ENCODE assay signal across 9 cellular contexts in genomic region chr11:10605941-10606381, GRCh38. TPM values are rescaled to one million over a fixed set of nuclear protein-coding genes. Genes with fewer than 3 reads are reported as not detected.
DNase-seq lines count a peak whose midpoint lies in the region; ATAC-seq and TF ChIP-seq lines count a peak whose summit lies in the region.
"Had no signal": no experiment of that assay in that cellular context is flagged by ENCODE, and none has a peak within 500 bp of the region (broad histone marks: within the 10 kb centered on the region; RNA-seq: fewer than 3 reads in every experiment).

No MANE protein-coding gene starts in this region.

- no peak for ATAC-seq in stimulated activated effector memory CD8-positive, alpha-beta T cell treated with anti-CD3 and anti-CD28 coated beads, Interleukin-12 subunit alpha, Interleukin-12 subunit beta, amount 100 ng/mL, for 72 hours
- no peak for ATAC-seq in HG03095 (IDR thresholded peaks at IDR 0.05; ENCODE audit: unreplicated experiment)
- no peak for ATAC-seq in HG02642 (IDR thresholded peaks at IDR 0.05; ENCODE audit: poor library complexity, unreplicated experiment)

- in situ Hi-C loops in brain microvascular endothelial cell (cut with HindIII; ENCODE audit: low pct_ligation_motif_present, low sequenced_read_pairs), result no loop called here

- H3K4me1 Mint-ChIP-seq in HFFc6 (ENCODE audit: low read depth), result peaks cover 29% of the 10 kb centered on the region
- H3K4me1 Mint-ChIP-seq in stimulated activated effector memory CD8-positive, alpha-beta T cell treated with anti-CD3 and anti-CD28 coated beads, Interleukin-12 subunit alpha, Interleukin-12 subunit beta, amount 100 ng/mL, for 72 hours, result peaks cover 7% of the 10 kb centered on the region
- H3K4me1 Mint-ChIP-seq: activated naive CD4-positive, alpha-beta T cell treated with anti-CD3 and anti-CD28 coated beads, Interleukin-2, amount 50 U/mL, for 24 hours had no signal

- H3K36me3 ChIP-seq in brain microvascular endothelial cell (replicated peaks), result no peaks in the 10 kb centered on the region

- H3K27me3 Mint-ChIP-seq in HFFc6 (ENCODE audit: insufficient read depth), result 0 out of 2 replicates have a peak, but pooled peaks cover 2% of the 10 kb centered on the region

- peaks cover 33% of the 10 kb centered on the region for H3K36me3 Mint-ChIP-seq in HFFc6 (ENCODE audit: low read depth)
- no peaks in the 10 kb centered on the region for H3K36me3 Mint-ChIP-seq in stimulated activated effector memory CD8-positive, alpha-beta T cell treated with anti-CD3 and anti-CD28 coated beads, Interleukin-12 subunit alpha, Interleukin-12 subunit beta, amount 100 ng/mL, for 72 hours
- H3K36me3 Mint-ChIP-seq: activated naive CD4-positive, alpha-beta T cell treated with anti-CD3 and anti-CD28 coated beads, Interleukin-2, amount 50 U/mL, for 24 hours had no signal

- H3K27me3 ChIP-seq in brain microvascular endothelial cell (replicated peaks), result no peaks in the 10 kb centered on the region

- no peak for DNase-seq in HFFc6
- peak; percentile 74 for DNase-seq in brain microvascular endothelial cell
- peak; percentile 81 for DNase-seq in iPS-NIHi7 (ENCODE audit: extremely low spot score)
- DNase-seq in stimulated activated effector memory CD8-positive, alpha-beta T cell treated with anti-CD3 and anti-CD28 coated beads, Interleukin-12 subunit alpha, Interleukin-12 subunit beta, amount 100 ng/mL, for 72 hours (ENCODE audit: low spot score in 2 of 2), result no peak
- no peak for DNase-seq in NCI-H510A (lab: John Stamatoyannopoulos, UW)
- DNase-seq in epidermal melanocyte (ENCODE audit: insufficient read length, low spot score), result no peak

- no peak overlapping the region for H3K4me3 ChIP-seq in brain microvascular endothelial cell (ENCODE audit: low read depth, low read length)

- H3K27ac Mint-ChIP-seq in HFFc6, result peak overlapping the region; percentile 75
- H3K27ac Mint-ChIP-seq in stimulated activated effector memory CD8-positive, alpha-beta T cell treated with anti-CD3 and anti-CD28 coated beads, Interleukin-12 subunit alpha, Interleukin-12 subunit beta, amount 100 ng/mL, for 72 hours, result no peak overlapping the region
- H3K27ac Mint-ChIP-seq: activated naive CD4-positive, alpha-beta T cell treated with anti-CD3 and anti-CD28 coated beads, Interleukin-2, amount 50 U/mL, for 24 hours had no signal

- no peaks in the 10 kb centered on the region for H3K9me3 Mint-ChIP-seq in HFFc6
- no peaks in the 10 kb centered on the region for H3K9me3 Mint-ChIP-seq in stimulated activated effector memory CD8-positive, alpha-beta T cell treated with anti-CD3 and anti-CD28 coated beads, Interleukin-12 subunit alpha, Interleukin-12 subunit beta, amount 100 ng/mL, for 72 hours
- H3K9me3 Mint-ChIP-seq: activated naive CD4-positive, alpha-beta T cell treated with anti-CD3 and anti-CD28 coated beads, Interleukin-2, amount 50 U/mL, for 24 hours had no signal

- H3K4me3 Mint-ChIP-seq in HFFc6, result no peak overlapping the region; the same call in 1 of the 2 replicates
- H3K4me3 Mint-ChIP-seq in stimulated activated effector memory CD8-positive, alpha-beta T cell treated with anti-CD3 and anti-CD28 coated beads, Interleukin-12 subunit alpha, Interleukin-12 subunit beta, amount 100 ng/mL, for 72 hours, result peak overlapping the region; percentile 38
- H3K4me3 Mint-ChIP-seq: activated naive CD4-positive, alpha-beta T cell treated with anti-CD3 and anti-CD28 coated beads, Interleukin-2, amount 50 U/mL, for 24 hours had no signal

- H3K27ac ChIP-seq in brain microvascular endothelial cell, result peak overlapping the region; percentile 74

- TF ChIP-seq CTCF in HFFc6 (IDR thresholded peaks at IDR 0.05), result no peak
- no peak for TF ChIP-seq CTCF in brain microvascular endothelial cell (IDR thresholded peaks at IDR 0.05; ENCODE audit: low read depth, low read length, missing control alignments)

RNA-seq across cellular contexts. Expression of gene LYVE1, which starts 37.5 kb away (rescaled TPM):
- total RNA-seq in HFFc6 (2021; fragmentation: NEBNext Ultra II Directional; extraction: Animal tissue kit (Norgen Biotek cat#: 25700)), result under 1 TPM in 1 of 6 experiments, not detected in 5; 0.09 TPM

Comparison
In these comparisons a context has a peak if more than half of its experiments do, and no peak if none do; other contexts are left out.
1. DNase-seq: peak in brain microvascular endothelial cell (single experiment) and iPS-NIHi7 (single experiment); none in HFFc6 (single experiment), stimulated activated effector memory CD8-positive, alpha-beta T cell treated with anti-CD3 and anti-CD28 coated beads, Interleukin-12 subunit alpha, Interleukin-12 subunit beta, amount 100 ng/mL, for 72 hours (0 of 2), NCI-H510A (single experiment) and epidermal melanocyte (single experiment).